ENCODE assay signal across 1 cellular context in the genomic region with DNA sequence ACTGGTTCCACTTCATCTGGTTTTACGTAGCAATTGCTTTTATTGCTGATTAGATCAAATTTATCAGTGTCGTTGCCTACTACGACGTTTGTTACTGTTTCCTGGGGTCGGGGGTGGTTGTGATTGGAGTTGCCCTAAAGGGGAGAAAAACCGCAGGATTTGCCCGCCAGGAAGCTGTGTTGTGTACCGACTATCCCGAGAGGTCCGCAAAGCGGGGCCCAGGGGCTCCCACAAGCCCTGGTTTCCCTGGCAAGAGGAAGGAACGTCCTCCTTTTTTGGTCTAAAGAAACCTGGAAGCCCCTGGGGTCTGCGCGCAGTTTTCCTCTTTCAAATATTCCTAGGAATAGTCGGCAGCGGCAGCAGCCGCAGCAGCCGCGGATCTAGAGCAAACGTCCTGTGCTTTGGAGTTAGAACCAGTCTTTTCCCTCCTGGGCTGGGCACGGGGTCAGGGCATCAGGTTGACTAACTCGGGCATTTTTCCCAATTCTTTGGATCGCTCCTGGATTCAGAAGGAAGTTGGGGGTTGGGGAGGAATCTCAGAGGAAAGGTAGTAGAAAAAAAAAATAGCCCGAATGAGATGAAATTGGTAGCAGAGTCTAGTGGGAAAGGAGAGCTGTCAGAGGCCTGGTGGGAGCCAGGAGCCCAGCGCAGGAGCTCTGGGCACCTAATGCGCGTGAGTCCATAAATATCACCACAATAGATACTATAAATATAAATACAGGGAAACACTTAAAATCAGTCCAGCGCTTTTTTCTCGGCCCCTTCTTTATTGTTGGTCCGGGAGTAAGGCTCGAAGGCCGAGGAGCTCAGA.
TF ChIP-seq lines count a peak whose summit lies in the region.

No MANE protein-coding gene starts in this region.

TF ChIP-seq in HepG2, 621 proteins besides CTCF, POLR2A, EP300 and RAD21 (continued from another document):
- TF ChIP-seq GTF2F1 (IDR thresholded peaks at IDR 0.05; ENCODE audit: low read length) (no peak), ZNF33A (CRISPR knock-in tag; IDR thresholded peaks at IDR 0.05; ENCODE audit: borderline replicate concordance) (no peak), POGZ (CRISPR knock-in tag; IDR thresholded peaks at IDR 0.05) (no peak), ZNF567 (CRISPR knock-in tag; IDR thresholded peaks at IDR 0.05; ENCODE audit: borderline replicate concordance) (no peak), TCF7 (IDR thresholded peaks at IDR 0.05; ENCODE audit: low read depth) (no peak), SP2 (CRISPR knock-in tag; IDR thresholded peaks at IDR 0.05) (no peak), PPARG (CRISPR knock-in tag; conservative IDR thresholded peaks at IDR 0.05) (no peak), ZNF777 (CRISPR knock-in tag; IDR thresholded peaks at IDR 0.05) (no peak), ZSCAN22 (CRISPR knock-in tag; IDR thresholded peaks at IDR 0.05) (no peak)
- TF ChIP-seq, protein P1, sequence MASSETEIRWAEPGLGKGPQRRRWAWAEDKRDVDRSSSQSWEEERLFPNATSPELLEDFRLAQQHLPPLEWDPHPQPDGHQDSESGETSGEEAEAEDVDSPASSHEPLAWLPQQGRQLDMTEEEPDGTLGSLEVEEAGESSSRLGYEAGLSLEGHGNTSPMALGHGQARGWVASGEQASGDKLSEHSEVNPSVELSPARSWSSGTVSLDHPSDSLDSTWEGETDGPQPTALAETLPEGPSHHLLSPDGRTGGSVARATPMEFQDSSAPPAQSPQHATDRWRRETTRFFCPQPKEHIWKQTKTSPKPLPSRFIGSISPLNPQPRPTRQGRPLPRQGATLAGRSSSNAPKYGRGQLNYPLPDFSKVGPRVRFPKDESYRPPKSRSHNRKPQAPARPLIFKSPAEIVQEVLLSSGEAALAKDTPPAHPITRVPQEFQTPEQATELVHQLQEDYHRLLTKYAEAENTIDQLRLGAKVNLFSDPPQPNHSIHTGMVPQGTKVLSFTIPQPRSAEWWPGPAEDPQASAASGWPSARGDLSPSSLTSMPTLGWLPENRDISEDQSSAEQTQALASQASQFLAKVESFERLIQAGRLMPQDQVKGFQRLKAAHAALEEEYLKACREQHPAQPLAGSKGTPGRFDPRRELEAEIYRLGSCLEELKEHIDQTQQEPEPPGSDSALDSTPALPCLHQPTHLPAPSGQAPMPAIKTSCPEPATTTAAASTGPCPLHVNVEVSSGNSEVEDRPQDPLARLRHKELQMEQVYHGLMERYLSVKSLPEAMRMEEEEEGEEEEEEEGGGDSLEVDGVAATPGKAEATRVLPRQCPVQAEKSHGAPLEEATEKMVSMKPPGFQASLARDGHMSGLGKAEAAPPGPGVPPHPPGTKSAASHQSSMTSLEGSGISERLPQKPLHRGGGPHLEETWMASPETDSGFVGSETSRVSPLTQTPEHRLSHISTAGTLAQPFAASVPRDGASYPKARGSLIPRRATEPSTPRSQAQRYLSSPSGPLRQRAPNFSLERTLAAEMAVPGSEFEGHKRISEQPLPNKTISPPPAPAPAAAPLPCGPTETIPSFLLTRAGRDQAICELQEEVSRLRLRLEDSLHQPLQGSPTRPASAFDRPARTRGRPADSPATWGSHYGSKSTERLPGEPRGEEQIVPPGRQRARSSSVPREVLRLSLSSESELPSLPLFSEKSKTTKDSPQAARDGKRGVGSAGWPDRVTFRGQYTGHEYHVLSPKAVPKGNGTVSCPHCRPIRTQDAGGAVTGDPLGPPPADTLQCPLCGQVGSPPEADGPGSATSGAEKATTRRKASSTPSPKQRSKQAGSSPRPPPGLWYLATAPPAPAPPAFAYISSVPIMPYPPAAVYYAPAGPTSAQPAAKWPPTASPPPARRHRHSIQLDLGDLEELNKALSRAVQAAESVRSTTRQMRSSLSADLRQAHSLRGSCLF (CRISPR knock-in tag; IDR thresholded peaks at IDR 0.05; ENCODE audit: borderline replicate concordance) = no peak
- TF ChIP-seq, protein P2, sequence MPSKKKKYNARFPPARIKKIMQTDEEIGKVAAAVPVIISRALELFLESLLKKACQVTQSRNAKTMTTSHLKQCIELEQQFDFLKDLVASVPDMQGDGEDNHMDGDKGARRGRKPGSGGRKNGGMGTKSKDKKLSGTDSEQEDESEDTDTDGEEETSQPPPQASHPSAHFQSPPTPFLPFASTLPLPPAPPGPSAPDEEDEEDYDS (CRISPR knock-in tag; IDR thresholded peaks at IDR 0.05) = no peak
- TF ChIP-seq, protein P3, sequence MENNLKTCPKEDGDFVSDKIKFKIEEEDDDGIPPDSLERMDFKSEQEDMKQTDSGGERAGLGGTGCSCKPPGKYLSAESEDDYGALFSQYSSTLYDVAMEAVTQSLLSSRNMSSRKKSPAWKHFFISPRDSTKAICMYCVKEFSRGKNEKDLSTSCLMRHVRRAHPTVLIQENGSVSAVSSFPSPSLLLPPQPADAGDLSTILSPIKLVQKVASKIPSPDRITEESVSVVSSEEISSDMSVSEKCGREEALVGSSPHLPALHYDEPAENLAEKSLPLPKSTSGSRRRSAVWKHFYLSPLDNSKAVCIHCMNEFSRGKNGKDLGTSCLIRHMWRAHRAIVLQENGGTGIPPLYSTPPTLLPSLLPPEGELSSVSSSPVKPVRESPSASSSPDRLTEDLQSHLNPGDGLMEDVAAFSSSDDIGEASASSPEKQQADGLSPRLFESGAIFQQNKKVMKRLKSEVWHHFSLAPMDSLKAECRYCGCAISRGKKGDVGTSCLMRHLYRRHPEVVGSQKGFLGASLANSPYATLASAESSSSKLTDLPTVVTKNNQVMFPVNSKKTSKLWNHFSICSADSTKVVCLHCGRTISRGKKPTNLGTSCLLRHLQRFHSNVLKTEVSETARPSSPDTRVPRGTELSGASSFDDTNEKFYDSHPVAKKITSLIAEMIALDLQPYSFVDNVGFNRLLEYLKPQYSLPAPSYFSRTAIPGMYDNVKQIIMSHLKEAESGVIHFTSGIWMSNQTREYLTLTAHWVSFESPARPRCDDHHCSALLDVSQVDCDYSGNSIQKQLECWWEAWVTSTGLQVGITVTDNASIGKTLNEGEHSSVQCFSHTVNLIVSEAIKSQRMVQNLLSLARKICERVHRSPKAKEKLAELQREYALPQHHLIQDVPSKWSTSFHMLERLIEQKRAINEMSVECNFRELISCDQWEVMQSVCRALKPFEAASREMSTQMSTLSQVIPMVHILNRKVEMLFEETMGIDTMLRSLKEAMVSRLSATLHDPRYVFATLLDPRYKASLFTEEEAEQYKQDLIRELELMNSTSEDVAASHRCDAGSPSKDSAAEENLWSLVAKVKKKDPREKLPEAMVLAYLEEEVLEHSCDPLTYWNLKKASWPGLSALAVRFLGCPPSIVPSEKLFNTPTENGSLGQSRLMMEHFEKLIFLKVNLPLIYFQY (CRISPR knock-in tag; IDR thresholded peaks at IDR 0.05; ENCODE audit: borderline replicate concordance) = no peak
TF ChIP-seq in HepG2: peak in this region for 0.
